In genomic region chr13:75705908-75706307, GRCh38 we compare ENCODE assay signal across 19 cellular contexts.
DNase-seq lines count a peak whose midpoint lies in the region; ATAC-seq, FAIRE-seq and TF ChIP-seq lines count a peak whose summit lies in the region.
"Had no signal": no experiment of that assay in that cellular context is flagged by ENCODE, and none has a peak within 500 bp of the region (broad histone marks: within the 10 kb centered on the region; RNA-seq: fewer than 3 reads in every experiment).

No MANE protein-coding gene starts in this region.

- TF ChIP-seq POLR2A in H54 (IDR thresholded peaks at IDR 0.05; ENCODE audit: low read depth, low read length) = no peak
- no peak for TF ChIP-seq POLR2A in stomach (IDR thresholded peaks at IDR 0.05)

- TF ChIP-seq EP300 in stomach (IDR thresholded peaks at IDR 0.05) = no peak

- peaks cover 9% of the 10 kb centered on the region for H3K4me1 ChIP-seq in hepatocyte (ENCODE audit: insufficient read depth)
- peaks cover 0 to 16% (median 0%) of the 10 kb centered on the region in 4 donors for H3K4me1 ChIP-seq in stomach

- H3K4me2 ChIP-seq in hepatocyte = no peak overlapping the region

- H4K20me1 ChIP-seq in hepatocyte (ENCODE audit: insufficient read depth, poor library complexity, severe bottlenecking) = no peaks in the 10 kb centered on the region

- H2AFZ ChIP-seq in hepatocyte = no peak overlapping the region

- intact Hi-C loops in stomach (cut with DNase I; ENCODE audit: low total_unique reads) = no loop called here

- H3K79me2 ChIP-seq in hepatocyte = no peaks in the 10 kb centered on the region

- TF ChIP-seq CTCF in VCaP (conservative IDR thresholded peaks at IDR 0.05) (no peak), hepatocyte (IDR thresholded peaks at IDR 0.05; ENCODE audit: poor library complexity) (no peak), stomach (IDR thresholded peaks at IDR 0.05) (no peak)

- H3K27me3 ChIP-seq in hepatocyte = no peaks in the 10 kb centered on the region
- H3K27me3 ChIP-seq in stomach = no peaks in the 10 kb centered on the region

- H3K27ac ChIP-seq in VCaP (peak overlapping the region; percentile 96), hepatocyte (peak overlapping the region; percentile 2), stomach (peak overlapping the region in 4 of 5 donors; percentile 3 to 81 (median 36))

- peak; percentile 6 for FAIRE-seq in H54 (lab: Jason Lieb, UNC)
- FAIRE-seq: GM18507 had no signal

- H3K9me3 ChIP-seq in hepatocyte (ENCODE audit: low read depth) (no peaks in the 10 kb centered on the region), stomach (no peaks in the 10 kb centered on the region)

- H3K4me3 ChIP-seq in hepatocyte = no peak overlapping the region
- H3K4me3 ChIP-seq in stomach = no peak overlapping the region

- H3K36me3 ChIP-seq in hepatocyte (replicated peaks; ENCODE audit: insufficient read depth, low read depth) (no peaks in the 10 kb centered on the region), stomach (no peaks in the 10 kb centered on the region)

- ATAC-seq in HG02642 (IDR thresholded peaks at IDR 0.05; ENCODE audit: poor library complexity, unreplicated experiment) = no peak
- no peak for ATAC-seq in HG02885 (IDR thresholded peaks at IDR 0.05; ENCODE audit: poor library complexity, unreplicated experiment)
- ATAC-seq: naive thymus-derived CD4-positive, alpha-beta T cell had no signal

- H3K9me2 ChIP-seq in hepatocyte (replicated peaks; ENCODE audit: insufficient read depth) = no peaks in the 10 kb centered on the region

- DNase-seq in H54 (ENCODE audit: insufficient read length, low spot score) = no peak
- no peak for DNase-seq in hepatocyte (ENCODE audit: low spot score)
- no peak for DNase-seq in stomach
- DNase-seq in DMS79 treated with DMSO at 0.1 percent for 48 hours (lab: John Stamatoyannopoulos, UW) = no peak
- DNase-seq: activated CD4-positive, alpha-beta T cell treated with anti-CD3 and anti-CD28 coated beads for 48 hours; DMS 273 treated with DMSO at 0.1 percent for 48 hours; effector memory CD4-positive, alpha-beta T cell; glutamatergic neuron; H9; mesendoderm; naive thymus-derived CD4-positive, alpha-beta T cell; NCI-H187 treated with DMSO at 0.1 percent for 48 hours; NCI-H82; OCI-M1; SHP77 had no signal

Comparison
In these comparisons a context has a peak if more than half of its experiments do, and no peak if none do; other contexts are left out.
1. H3K27ac ChIP-seq: peak in every context shown above with its lines; median percentile 96 in VCaP; 36 in stomach; 2 in hepatocyte.